1 cellular context compared by ENCODE assay signal in genomic region chr2:237511421-237511820, GRCh38.
TF ChIP-seq lines count a peak whose summit lies in the region.

No MANE protein-coding gene starts in this region.

TF ChIP-seq in WTC11, 78 proteins besides CTCF, POLR2A, EP300 and RAD21:
- TF ChIP-seq TP53 (CRISPR knock-in tag; IDR thresholded peaks at IDR 0.05) (no peak), ATF2 (CRISPR knock-in tag; IDR thresholded peaks at IDR 0.05; ENCODE audit: borderline replicate concordance, low read depth) (no peak), FOXJ3 (CRISPR knock-in tag; IDR thresholded peaks at IDR 0.05; ENCODE audit: borderline replicate concordance) (no peak), PREB (CRISPR knock-in tag; IDR thresholded peaks at IDR 0.05; ENCODE audit: borderline replicate concordance) (no peak), ESRRA (CRISPR knock-in tag; IDR thresholded peaks at IDR 0.05; ENCODE audit: borderline replicate concordance) (no peak), CREM (CRISPR knock-in tag; IDR thresholded peaks at IDR 0.05) (no peak), ZNF512 (CRISPR knock-in tag; IDR thresholded peaks at IDR 0.05; ENCODE audit: borderline replicate concordance) (no peak), GABPB1 (CRISPR knock-in tag; IDR thresholded peaks at IDR 0.05) (no peak), KAT7 (CRISPR knock-in tag; IDR thresholded peaks at IDR 0.05; ENCODE audit: borderline replicate concordance) (no peak), SP1 (CRISPR knock-in tag; conservative IDR thresholded peaks at IDR 0.05) (no peak), SMAD4 (CRISPR knock-in tag; IDR thresholded peaks at IDR 0.05) (no peak), JUN (CRISPR knock-in tag; IDR thresholded peaks at IDR 0.05) (no peak), TCF7 (CRISPR knock-in tag; IDR thresholded peaks at IDR 0.05; ENCODE audit: low read depth) (no peak)
